ENCODE assay signal across 1 cellular context in genomic region chr17:76452646-76453430, GRCh38.
TF ChIP-seq lines count a peak whose summit lies in the region.

Gene UBE2O (minus strand): TSS chr17:76453152. CDS start chr17:76453141, 11 bp downstream.

TF ChIP-seq in HepG2, 621 proteins besides CTCF, POLR2A, EP300 and RAD21 (continued from another document and continues in another):
- peak; percentile 57 to 67; a peak in 3 of 4 replicates for TF ChIP-seq HMGXB4 (CRISPR knock-in tag; IDR thresholded peaks at IDR 0.05; ENCODE audit: borderline replicate concordance in 1 of 2, low read depth in 1 of 2)
- no peak for TF ChIP-seq ZNF639 (CRISPR knock-in tag; conservative IDR thresholded peaks at IDR 0.05)
- TF ChIP-seq SIX4 (CRISPR knock-in tag; IDR thresholded peaks at IDR 0.05): no peak
- no peak for TF ChIP-seq NR3C1 (CRISPR knock-in tag; IDR thresholded peaks at IDR 0.05)
- TF ChIP-seq DMTF1 (CRISPR knock-in tag; IDR thresholded peaks at IDR 0.05): no peak
- TF ChIP-seq ZBTB7B (CRISPR knock-in tag; IDR thresholded peaks at IDR 0.05): peak; percentile 21; the same call in 1 of the 2 replicates
- TF ChIP-seq ZNF75D (CRISPR knock-in tag; IDR thresholded peaks at IDR 0.05; ENCODE audit: borderline replicate concordance): no peak
- no peak for TF ChIP-seq ZNF501 (CRISPR knock-in tag; IDR thresholded peaks at IDR 0.05)
- TF ChIP-seq, protein P1, sequence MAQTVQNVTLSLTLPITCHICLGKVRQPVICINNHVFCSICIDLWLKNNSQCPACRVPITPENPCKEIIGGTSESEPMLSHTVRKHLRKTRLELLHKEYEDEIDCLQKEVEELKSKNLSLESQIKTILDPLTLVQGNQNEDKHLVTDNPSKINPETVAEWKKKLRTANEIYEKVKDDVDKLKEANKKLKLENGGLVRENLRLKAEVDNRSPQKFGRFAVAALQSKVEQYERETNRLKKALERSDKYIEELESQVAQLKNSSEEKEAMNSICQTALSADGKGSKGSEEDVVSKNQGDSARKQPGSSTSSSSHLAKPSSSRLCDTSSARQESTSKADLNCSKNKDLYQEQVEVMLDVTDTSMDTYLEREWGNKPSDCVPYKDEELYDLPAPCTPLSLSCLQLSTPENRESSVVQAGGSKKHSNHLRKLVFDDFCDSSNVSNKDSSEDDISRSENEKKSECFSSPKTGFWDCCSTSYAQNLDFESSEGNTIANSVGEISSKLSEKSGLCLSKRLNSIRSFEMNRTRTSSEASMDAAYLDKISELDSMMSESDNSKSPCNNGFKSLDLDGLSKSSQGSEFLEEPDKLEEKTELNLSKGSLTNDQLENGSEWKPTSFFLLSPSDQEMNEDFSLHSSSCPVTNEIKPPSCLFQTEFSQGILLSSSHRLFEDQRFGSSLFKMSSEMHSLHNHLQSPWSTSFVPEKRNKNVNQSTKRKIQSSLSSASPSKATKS (CRISPR knock-in tag; IDR thresholded peaks at IDR 0.05): no peak; the same call in 1 of the 2 replicates
- TF ChIP-seq SP5 (CRISPR knock-in tag; IDR thresholded peaks at IDR 0.05; ENCODE audit: borderline replicate concordance, low read depth): peak; percentile 65
- no peak for TF ChIP-seq CBX2 (IDR thresholded peaks at IDR 0.05; ENCODE audit: low read depth, low read length)
- no peak for TF ChIP-seq CBX2 (CRISPR knock-in tag; IDR thresholded peaks at IDR 0.05; ENCODE audit: low read depth)
- no peak for TF ChIP-seq NFYC (CRISPR knock-in tag; IDR thresholded peaks at IDR 0.05)
- TF ChIP-seq ZBTB21 (CRISPR knock-in tag; IDR thresholded peaks at IDR 0.05): no peak
- no peak for TF ChIP-seq ZNF12 (CRISPR knock-in tag; IDR thresholded peaks at IDR 0.05)
- TF ChIP-seq ZNF121 (CRISPR knock-in tag; IDR thresholded peaks at IDR 0.05): no peak; the same call in 1 of the 2 replicates
- peak; percentile 100 for TF ChIP-seq RBM22 (optimal IDR thresholded peaks at IDR 0.05; ENCODE audit: low read length)
- TF ChIP-seq, protein P2, sequence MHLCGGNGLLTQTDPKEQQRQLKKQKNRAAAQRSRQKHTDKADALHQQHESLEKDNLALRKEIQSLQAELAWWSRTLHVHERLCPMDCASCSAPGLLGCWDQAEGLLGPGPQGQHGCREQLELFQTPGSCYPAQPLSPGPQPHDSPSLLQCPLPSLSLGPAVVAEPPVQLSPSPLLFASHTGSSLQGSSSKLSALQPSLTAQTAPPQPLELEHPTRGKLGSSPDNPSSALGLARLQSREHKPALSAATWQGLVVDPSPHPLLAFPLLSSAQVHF (CRISPR knock-in tag; IDR thresholded peaks at IDR 0.05): no peak; the same call in 1 of the 2 replicates
- TF ChIP-seq ZMYM2 (CRISPR knock-in tag; IDR thresholded peaks at IDR 0.05): no peak
- 0 out of 2 replicates have a peak, but pooled peaks have one; percentile 35 for TF ChIP-seq ISL2 (CRISPR knock-in tag; IDR thresholded peaks at IDR 0.05)
- TF ChIP-seq ZNF747 (CRISPR knock-in tag; IDR thresholded peaks at IDR 0.05; ENCODE audit: borderline replicate concordance): no peak
- no peak for TF ChIP-seq ZNF180 (CRISPR knock-in tag; IDR thresholded peaks at IDR 0.05; ENCODE audit: borderline replicate concordance, low read depth)
- no peak for TF ChIP-seq FOXP4 (CRISPR knock-in tag; IDR thresholded peaks at IDR 0.05)
- no peak for TF ChIP-seq EHMT2 (IDR thresholded peaks at IDR 0.05; ENCODE audit: borderline replicate concordance, low read depth, low read length)
- TF ChIP-seq NFKB2 (CRISPR knock-in tag; IDR thresholded peaks at IDR 0.05; ENCODE audit: borderline replicate concordance): no peak
- TF ChIP-seq, protein P3, sequence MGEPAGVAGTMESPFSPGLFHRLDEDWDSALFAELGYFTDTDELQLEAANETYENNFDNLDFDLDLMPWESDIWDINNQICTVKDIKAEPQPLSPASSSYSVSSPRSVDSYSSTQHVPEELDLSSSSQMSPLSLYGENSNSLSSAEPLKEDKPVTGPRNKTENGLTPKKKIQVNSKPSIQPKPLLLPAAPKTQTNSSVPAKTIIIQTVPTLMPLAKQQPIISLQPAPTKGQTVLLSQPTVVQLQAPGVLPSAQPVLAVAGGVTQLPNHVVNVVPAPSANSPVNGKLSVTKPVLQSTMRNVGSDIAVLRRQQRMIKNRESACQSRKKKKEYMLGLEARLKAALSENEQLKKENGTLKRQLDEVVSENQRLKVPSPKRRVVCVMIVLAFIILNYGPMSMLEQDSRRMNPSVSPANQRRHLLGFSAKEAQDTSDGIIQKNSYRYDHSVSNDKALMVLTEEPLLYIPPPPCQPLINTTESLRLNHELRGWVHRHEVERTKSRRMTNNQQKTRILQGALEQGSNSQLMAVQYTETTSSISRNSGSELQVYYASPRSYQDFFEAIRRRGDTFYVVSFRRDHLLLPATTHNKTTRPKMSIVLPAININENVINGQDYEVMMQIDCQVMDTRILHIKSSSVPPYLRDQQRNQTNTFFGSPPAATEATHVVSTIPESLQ (CRISPR knock-in tag; conservative IDR thresholded peaks at IDR 0.05): no peak
- no peak for TF ChIP-seq ZNF350 (CRISPR knock-in tag; IDR thresholded peaks at IDR 0.05; ENCODE audit: borderline replicate concordance, low read depth)
- peak; percentile 25; the same call in 1 of the 2 replicates for TF ChIP-seq KMT2A (CRISPR knock-in tag; IDR thresholded peaks at IDR 0.05)
- peak; percentile 43; the same call in 1 of the 2 replicates for TF ChIP-seq DNMT1 (CRISPR knock-in tag; IDR thresholded peaks at IDR 0.05)
- TF ChIP-seq, protein P4, sequence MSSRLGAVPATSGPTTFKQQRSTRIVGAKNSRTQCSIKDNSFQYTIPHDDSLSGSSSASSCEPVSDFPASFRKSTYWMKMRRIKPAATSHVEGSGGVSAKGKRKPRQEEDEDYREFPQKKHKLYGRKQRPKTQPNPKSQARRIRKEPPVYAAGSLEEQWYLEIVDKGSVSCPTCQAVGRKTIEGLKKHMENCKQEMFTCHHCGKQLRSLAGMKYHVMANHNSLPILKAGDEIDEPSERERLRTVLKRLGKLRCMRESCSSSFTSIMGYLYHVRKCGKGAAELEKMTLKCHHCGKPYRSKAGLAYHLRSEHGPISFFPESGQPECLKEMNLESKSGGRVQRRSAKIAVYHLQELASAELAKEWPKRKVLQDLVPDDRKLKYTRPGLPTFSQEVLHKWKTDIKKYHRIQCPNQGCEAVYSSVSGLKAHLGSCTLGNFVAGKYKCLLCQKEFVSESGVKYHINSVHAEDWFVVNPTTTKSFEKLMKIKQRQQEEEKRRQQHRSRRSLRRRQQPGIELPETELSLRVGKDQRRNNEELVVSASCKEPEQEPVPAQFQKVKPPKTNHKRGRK (CRISPR knock-in tag; IDR thresholded peaks at IDR 0.05): no peak
- TF ChIP-seq ZNF746 (CRISPR knock-in tag; IDR thresholded peaks at IDR 0.05): no peak; the same call in 1 of the 2 replicates
- TF ChIP-seq, protein P5, sequence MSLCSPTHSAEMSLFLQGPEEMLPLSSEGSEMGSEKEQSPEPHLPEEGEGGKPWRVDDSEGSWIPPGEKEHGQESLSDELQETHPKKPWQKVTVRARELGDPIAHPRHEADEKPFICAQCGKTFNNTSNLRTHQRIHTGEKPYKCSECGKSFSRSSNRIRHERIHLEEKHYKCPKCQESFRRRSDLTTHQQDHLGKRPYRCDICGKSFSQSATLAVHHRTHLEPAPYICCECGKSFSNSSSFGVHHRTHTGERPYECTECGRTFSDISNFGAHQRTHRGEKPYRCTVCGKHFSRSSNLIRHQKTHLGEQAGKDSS (CRISPR knock-in tag; IDR thresholded peaks at IDR 0.05; ENCODE audit: borderline replicate concordance, low read depth): peak; percentile 48; the same call in 1 of the 2 replicates
- TF ChIP-seq ZC3H13 (CRISPR knock-in tag; IDR thresholded peaks at IDR 0.05): peak; percentile 53; the same call in 1 of the 2 replicates
- TF ChIP-seq NFAT5 (CRISPR knock-in tag; IDR thresholded peaks at IDR 0.05): no peak
- TF ChIP-seq ZNF660 (CRISPR knock-in tag; IDR thresholded peaks at IDR 0.05; ENCODE audit: borderline replicate concordance, low read depth): no peak
- peak; percentile 99 for TF ChIP-seq MXI1 (IDR thresholded peaks at IDR 0.05; ENCODE audit: borderline replicate concordance, low read depth, low read length)
- TF ChIP-seq KAT7 (CRISPR knock-in tag; IDR thresholded peaks at IDR 0.05; ENCODE audit: borderline replicate concordance): 0 out of 2 replicates have a peak, but pooled peaks have one; percentile 29
- no peak for TF ChIP-seq ZNF101 (CRISPR knock-in tag; IDR thresholded peaks at IDR 0.05; ENCODE audit: borderline replicate concordance, low read depth)
- TF ChIP-seq ZNF567 (CRISPR knock-in tag; IDR thresholded peaks at IDR 0.05; ENCODE audit: borderline replicate concordance): peak; percentile 62; the same call in 1 of the 2 replicates
- no peak; the same call in 1 of the 2 replicates for TF ChIP-seq AHR (CRISPR knock-in tag; IDR thresholded peaks at IDR 0.05)
- no peak for TF ChIP-seq RORA (CRISPR knock-in tag; IDR thresholded peaks at IDR 0.05)
